In genomic region chr9:15135167-15135792, GRCh38 we compare ENCODE assay signal across 8 cellular contexts.
DNase-seq lines count a peak whose midpoint lies in the region; ATAC-seq lines count a peak whose summit lies in the region.

No MANE protein-coding gene starts in this region.

- DNase-seq in Ammon's horn (ENCODE audit: low spot score) (peak; percentile 80), NCI-H2081 treated with DMSO at 0.1 percent for 48 hours (lab: John Stamatoyannopoulos, UW) (peak; percentile 73), UCSD-AML1 (lab: John Stamatoyannopoulos, UW; ENCODE audit: unreplicated experiment) (peak; percentile 44), cerebellum (ENCODE audit: low spot score) (peak; percentile 77), kidney tubule cell (ENCODE audit: low spot score) (peak; percentile 73)
- peak; percentile 10 for DNase-seq in stimulated activated CD4-positive, alpha-beta T cell treated with anti-CD3 and anti-CD28 coated beads, Interleukin-2, amount 100 ng/mL, for 4 hours (ENCODE audit: low read depth)

- ATAC-seq in GM18861 (IDR thresholded peaks at IDR 0.05; ENCODE audit: unreplicated experiment): peak; percentile 79
- peak; percentile 90 for ATAC-seq in HG03064 (IDR thresholded peaks at IDR 0.05; ENCODE audit: low read depth, unreplicated experiment)

Comparison
In these comparisons a context has a peak if more than half of its experiments do, and no peak if none do; other contexts are left out.
1. Peak in every context shown above with its lines: DNase-seq and ATAC-seq.
2. DNase-seq: peak in every context shown above with its lines; median percentile 80 in Ammon's horn; 77 in cerebellum; 73 in NCI-H2081 treated with DMSO at 0.1 percent for 48 hours; 73 in kidney tubule cell; 44 in UCSD-AML1; 10 in stimulated activated CD4-positive, alpha-beta T cell treated with anti-CD3 and anti-CD28 coated beads, Interleukin-2, amount 100 ng/mL, for 4 hours.